Comparison of ENCODE assay signal across 24 cellular contexts in genomic region chr17:6353161-6353560, GRCh38.
"Had no signal": no experiment of that assay in that cellular context is flagged by ENCODE, and none has a peak within 500 bp of the region (broad histone marks: within the 10 kb centered on the region; RNA-seq: fewer than 3 reads in every experiment).

No MANE protein-coding gene starts in this region.

- H3K9me3 Mint-ChIP-seq: activated CD4-positive, alpha-beta T cell treated with anti-CD3 and anti-CD28 coated beads, Interleukin-2, amount 10 ng/mL, durations not matched to agents 7 days and 5 days; activated CD8-positive, alpha-beta T cell treated with anti-CD3 and anti-CD28 coated beads for 36 hours; activated naive CD4-positive, alpha-beta T cell treated with anti-CD3 and anti-CD28 coated beads, Interleukin-2, amount 50 U/mL, for 24 hours; activated naive CD8-positive, alpha-beta T cell treated with anti-CD3 and anti-CD28 coated beads, Interleukin-2, amount 50 U/mL, for 24 hours; activated T-cell treated with anti-CD3 and anti-CD28 coated beads, Interleukin-2, amount 50 U/mL, for 4 hours; activated T-helper 17 cell treated with anti-CD3 and anti-CD28 coated beads, Interleukin-2, amount 50 U/mL, for 72 hours; natural killer cell; neural progenitor cell had no signal

- H3K27ac ChIP-seq: epithelial cell of prostate, gastrocnemius medialis, hepatocyte, neural progenitor cell, spleen, thoracic aorta had no signal

- H3K4me3 ChIP-seq: gastrocnemius medialis, hepatocyte, neural progenitor cell, spleen, thoracic aorta had no signal

- DNase-seq: activated CD4-positive, alpha-beta T cell treated with anti-CD3 and anti-CD28 coated beads for 1 hour; activated CD4-positive, alpha-beta T cell treated with anti-CD3 and anti-CD28 coated beads, Interleukin-2, amount 10 ng/mL, durations not matched to agents 7 days and 5 days; activated CD8-positive, alpha-beta T cell treated with anti-CD3 and anti-CD28 coated beads for 36 hours; activated gamma-delta T cell treated with Interleukin-2 at 50 U/mL for 16 hours; activated naive CD8-positive, alpha-beta T cell treated with anti-CD3 and anti-CD28 coated beads, Interleukin-2, amount 50 U/mL, for 24 hours; activated T-cell treated with anti-CD3 and anti-CD28 coated beads, Interleukin-2, amount 50 U/mL, for 4 hours; central memory CD4-positive, alpha-beta T cell; gastrocnemius medialis; glutamatergic neuron; natural killer cell; occipital lobe; right cardiac atrium; spleen; stimulated activated CD4-positive, alpha-beta T cell treated with anti-CD3 and anti-CD28 coated beads, Interleukin-4, amount 100 ng/mL, for 1 hour; stimulated activated naive CD8-positive, alpha-beta T cell treated with anti-CD3 and anti-CD28 coated beads, Interleukin-15, Interleukin-2, amounts not matched to agents 100 U/mL and 50 U/mL, for 24 hours; T-helper 17 cell; T1000; trophoblast cell had no signal

- H3K9me3 ChIP-seq: gastrocnemius medialis, spleen, thoracic aorta had no signal

- H3K4me3 Mint-ChIP-seq: activated CD4-positive, alpha-beta T cell treated with anti-CD3 and anti-CD28 coated beads, Interleukin-2, amount 10 ng/mL, durations not matched to agents 7 days and 5 days; activated CD8-positive, alpha-beta T cell treated with anti-CD3 and anti-CD28 coated beads for 36 hours; activated naive CD4-positive, alpha-beta T cell treated with anti-CD3 and anti-CD28 coated beads, Interleukin-2, amount 50 U/mL, for 24 hours; activated naive CD8-positive, alpha-beta T cell treated with anti-CD3 and anti-CD28 coated beads, Interleukin-2, amount 50 U/mL, for 24 hours; activated T-cell treated with anti-CD3 and anti-CD28 coated beads, Interleukin-2, amount 50 U/mL, for 4 hours; activated T-helper 17 cell treated with anti-CD3 and anti-CD28 coated beads, Interleukin-2, amount 50 U/mL, for 72 hours; natural killer cell; neural progenitor cell; T-helper 17 cell had no signal

- H3K4me2 ChIP-seq: hepatocyte, neural progenitor cell had no signal

- H3K27ac Mint-ChIP-seq: activated CD4-positive, alpha-beta T cell treated with anti-CD3 and anti-CD28 coated beads, Interleukin-2, amount 10 ng/mL, durations not matched to agents 7 days and 5 days; activated CD8-positive, alpha-beta T cell treated with anti-CD3 and anti-CD28 coated beads for 36 hours; activated naive CD4-positive, alpha-beta T cell treated with anti-CD3 and anti-CD28 coated beads, Interleukin-2, amount 50 U/mL, for 24 hours; activated naive CD8-positive, alpha-beta T cell treated with anti-CD3 and anti-CD28 coated beads, Interleukin-2, amount 50 U/mL, for 24 hours; activated T-helper 17 cell treated with anti-CD3 and anti-CD28 coated beads, Interleukin-2, amount 50 U/mL, for 72 hours; natural killer cell; neural progenitor cell; T-helper 17 cell had no signal

- H3K9ac ChIP-seq: neural progenitor cell had no signal

- H3K4me1 ChIP-seq: gastrocnemius medialis, neural progenitor cell, spleen had no signal

- H2AFZ ChIP-seq: hepatocyte, neural progenitor cell had no signal

- H3K36me3 ChIP-seq: gastrocnemius medialis, neural progenitor cell, spleen, thoracic aorta had no signal

- H3K27me3 ChIP-seq: hepatocyte, neural progenitor cell had no signal

- H3K4me1 Mint-ChIP-seq: activated CD4-positive, alpha-beta T cell treated with anti-CD3 and anti-CD28 coated beads, Interleukin-2, amount 10 ng/mL, durations not matched to agents 7 days and 5 days; activated naive CD4-positive, alpha-beta T cell treated with anti-CD3 and anti-CD28 coated beads, Interleukin-2, amount 50 U/mL, for 24 hours; activated naive CD8-positive, alpha-beta T cell treated with anti-CD3 and anti-CD28 coated beads, Interleukin-2, amount 50 U/mL, for 24 hours; activated T-helper 17 cell treated with anti-CD3 and anti-CD28 coated beads, Interleukin-2, amount 50 U/mL, for 72 hours; natural killer cell; neural progenitor cell; T-helper 17 cell had no signal

- H3K36me3 Mint-ChIP-seq: activated naive CD4-positive, alpha-beta T cell treated with anti-CD3 and anti-CD28 coated beads, Interleukin-2, amount 50 U/mL, for 24 hours; natural killer cell had no signal
